11 cellular contexts compared by ENCODE assay signal in the genomic region with DNA sequence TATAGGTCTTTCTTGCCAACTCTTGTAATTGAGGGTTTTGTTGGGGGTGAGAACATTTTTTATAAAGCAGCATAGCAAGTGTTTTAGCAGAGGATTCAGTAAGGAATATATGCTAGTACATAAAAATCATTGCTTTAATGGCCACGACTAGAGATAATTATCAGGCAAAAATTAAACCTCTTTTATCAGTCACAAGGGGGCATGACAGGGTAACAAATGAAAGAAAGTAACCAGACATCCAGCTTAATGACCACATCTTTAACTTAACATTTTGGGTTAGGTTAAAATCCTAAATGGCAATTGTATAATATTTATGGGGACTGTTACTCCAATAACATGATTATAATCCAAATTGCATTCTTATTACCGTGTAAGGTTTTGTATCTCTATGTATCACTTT.
A peak's percentile ranks its signal among the peaks of the same experiment; 100 is the strongest.
DNase-seq lines count a peak whose midpoint lies in the region; FAIRE-seq and TF ChIP-seq lines count a peak whose summit lies in the region.
"Had no signal": no experiment of that assay in that cellular context is flagged by ENCODE, and none has a peak within 500 bp of the region (broad histone marks: within the 10 kb centered on the region; RNA-seq: fewer than 3 reads in every experiment).

No MANE protein-coding gene starts in this region.

- no peaks in the 10 kb centered on the region for H3K9me3 Mint-ChIP-seq in endodermal cell
- H3K9me3 Mint-ChIP-seq: naive B cell had no signal

- no peaks in the 10 kb centered on the region for H3K4me1 ChIP-seq in endodermal cell (ENCODE audit: control insufficient read depth, insufficient read depth, low read length)

- no peaks in the 10 kb centered on the region for H3K36me3 Mint-ChIP-seq in endodermal cell (ENCODE audit: low read depth)
- H3K36me3 Mint-ChIP-seq: naive B cell had no signal

- WGBS in endodermal cell (ENCODE audit: insufficient coverage in 1 of 2, insufficient read length in 1 of 2), 2 experiments, result 25% methylated on average over 1 of the region's 2 CpGs; no CpG with 5 or more reads in 1 of the 2 experiments

- H3K4me1 Mint-ChIP-seq in endodermal cell, result no peaks in the 10 kb centered on the region
- H3K4me1 Mint-ChIP-seq: B cell, naive B cell had no signal

- FAIRE-seq in urothelium cell line (lab: Jason Lieb, UNC), result no peak

- H3K9me3 ChIP-seq in endodermal cell (ENCODE audit: control insufficient read depth, low read length), result no peaks in the 10 kb centered on the region

- no peaks in the 10 kb centered on the region for H3K27me3 Mint-ChIP-seq in endodermal cell (ENCODE audit: insufficient read depth)
- H3K27me3 Mint-ChIP-seq: B cell, naive B cell had no signal

- H3K27ac Mint-ChIP-seq in endodermal cell, result no peak overlapping the region
- H3K27ac Mint-ChIP-seq: B cell, naive B cell had no signal

- H3K4me3 Mint-ChIP-seq in endodermal cell, result no peak overlapping the region
- H3K4me3 Mint-ChIP-seq: B cell, naive B cell had no signal

- no peak overlapping the region for H3K27ac ChIP-seq in endodermal cell (ENCODE audit: low read depth, low read length)

- peak; percentile 71 for TF ChIP-seq CTCF in endodermal cell (conservative IDR thresholded peaks at IDR 0.05)

- H3K27me3 ChIP-seq in endodermal cell (ENCODE audit: control insufficient read depth, insufficient read depth, low read length, poor library complexity, severe bottlenecking), result no peaks in the 10 kb centered on the region

- H3K36me3 ChIP-seq in endodermal cell (ENCODE audit: control insufficient read depth, insufficient read depth, low read length), result no peaks in the 10 kb centered on the region

- no peak overlapping the region for H3K4me3 ChIP-seq in endodermal cell (ENCODE audit: low read length)
- H3K4me3 ChIP-seq in skeletal muscle cell (ENCODE audit: low read depth, low read length), result no peak overlapping the region

- H3K9ac ChIP-seq in endodermal cell (ENCODE audit: extremely low read depth, low read length, poor library complexity, severe bottlenecking), result no peak overlapping the region

- DNase-seq in NCI-H2107 treated with DMSO at 0.1 percent for 48 hours (lab: John Stamatoyannopoulos, UW; ENCODE audit: unreplicated experiment) (peak; percentile 10), NCI-H2107 (lab: John Stamatoyannopoulos, UW) (no peak), NCI-H82 treated with DMSO at 0.1 percent for 48 hours (lab: John Stamatoyannopoulos, UW; ENCODE audit: unreplicated experiment) (peak; percentile 50), endodermal cell (no peak), skeletal muscle cell (ENCODE audit: low read depth) (peak; percentile 5), urothelium cell line (ENCODE audit: low spot score) (no peak), KG1 (lab: John Stamatoyannopoulos, UW) (no peak)
- no peak for DNase-seq in NK-92 treated with Interleukin-12 subunit alpha and Interleukin-12 subunit beta, amount 100 ng/mL, for 24 hours (lab: John Stamatoyannopoulos, UW)
- DNase-seq: naive B cell, T-helper 1 cell had no signal

Comparison
In these comparisons a context has a peak if more than half of its experiments do, and no peak if none do; other contexts are left out.
1. DNase-seq: peak in NCI-H2107 treated with DMSO at 0.1 percent for 48 hours (single experiment), NCI-H82 treated with DMSO at 0.1 percent for 48 hours (single experiment) and skeletal muscle cell (single experiment); none in NCI-H2107 (single experiment), endodermal cell (single experiment), urothelium cell line (single experiment), KG1 (single experiment) and NK-92 treated with Interleukin-12 subunit alpha and Interleukin-12 subunit beta, amount 100 ng/mL, for 24 hours (single experiment).